28 cellular contexts compared by ENCODE assay signal in genomic region chr12:131701705-131702572, GRCh38.
"Had no signal": no experiment of that assay in that cellular context is flagged by ENCODE, and none has a peak within 500 bp of the region (broad histone marks: within the 10 kb centered on the region; RNA-seq: fewer than 3 reads in every experiment).

No MANE protein-coding gene starts in this region.

- ATAC-seq: activated CD8-positive, alpha-beta T cell treated with anti-CD3 and anti-CD28 coated beads, Interleukin-2, amount 10 ng/mL, durations not matched to agents 7 days and 5 days; activated naive CD8-positive, alpha-beta T cell treated with anti-CD3 and anti-CD28 coated beads, Interleukin-2, amount 50 U/mL, for 24 hours; foreskin keratinocyte; heart left ventricle; natural killer cell; stimulated activated effector memory CD8-positive, alpha-beta T cell treated with anti-CD3 and anti-CD28 coated beads, Interleukin-12 subunit alpha, Interleukin-12 subunit beta, amount 100 ng/mL, for 72 hours had no signal

- H3K4me3 ChIP-seq: breast epithelium, esophagus muscularis mucosa, heart left ventricle, left ventricle myocardium inferior, lung, neural progenitor cell, ovary, prostate gland, sigmoid colon, suprapubic skin, tibial artery had no signal

- H3K27ac Mint-ChIP-seq: activated B cell treated with CpG ODN at 0.5 μM for 24 hours; activated CD8-positive, alpha-beta T cell treated with anti-CD3 and anti-CD28 coated beads, Interleukin-2, amount 10 ng/mL, durations not matched to agents 7 days and 5 days; activated naive CD4-positive, alpha-beta T cell treated with anti-CD3 and anti-CD28 coated beads, Interleukin-2, amount 50 U/mL, for 24 hours; activated naive CD8-positive, alpha-beta T cell treated with anti-CD3 and anti-CD28 coated beads, Interleukin-2, amount 50 U/mL, for 24 hours; activated T-cell treated with anti-CD3 and anti-CD28 coated beads, Interleukin-2, amount 50 U/mL, for 24 hours; natural killer cell; neural progenitor cell; stimulated activated effector memory CD8-positive, alpha-beta T cell treated with anti-CD3 and anti-CD28 coated beads, Interleukin-12 subunit alpha, Interleukin-12 subunit beta, amount 100 ng/mL, for 72 hours had no signal

- H3K36me3 Mint-ChIP-seq: activated naive CD4-positive, alpha-beta T cell treated with anti-CD3 and anti-CD28 coated beads, Interleukin-2, amount 50 U/mL, for 24 hours; neural progenitor cell; stimulated activated effector memory CD8-positive, alpha-beta T cell treated with anti-CD3 and anti-CD28 coated beads, Interleukin-12 subunit alpha, Interleukin-12 subunit beta, amount 100 ng/mL, for 72 hours had no signal

- H3K4me3 Mint-ChIP-seq: activated B cell treated with CpG ODN at 0.5 μM for 24 hours; activated CD8-positive, alpha-beta T cell treated with anti-CD3 and anti-CD28 coated beads, Interleukin-2, amount 10 ng/mL, durations not matched to agents 7 days and 5 days; activated naive CD4-positive, alpha-beta T cell treated with anti-CD3 and anti-CD28 coated beads, Interleukin-2, amount 50 U/mL, for 24 hours; activated naive CD8-positive, alpha-beta T cell treated with anti-CD3 and anti-CD28 coated beads, Interleukin-2, amount 50 U/mL, for 24 hours; activated T-cell treated with anti-CD3 and anti-CD28 coated beads, Interleukin-2, amount 50 U/mL, for 24 hours; natural killer cell; neural progenitor cell; stimulated activated effector memory CD8-positive, alpha-beta T cell treated with anti-CD3 and anti-CD28 coated beads, Interleukin-12 subunit alpha, Interleukin-12 subunit beta, amount 100 ng/mL, for 72 hours had no signal

- H3K27ac ChIP-seq: breast epithelium, esophagus muscularis mucosa, foreskin keratinocyte, heart left ventricle, left ventricle myocardium inferior, neural progenitor cell, ovary, prostate gland, sigmoid colon, suprapubic skin, tibial artery had no signal

- H3K36me3 ChIP-seq: breast epithelium, esophagus muscularis mucosa, heart left ventricle, left ventricle myocardium inferior, neural progenitor cell, ovary, prostate gland, sigmoid colon, suprapubic skin, tibial artery had no signal

- H3K27me3 Mint-ChIP-seq: activated B cell treated with CpG ODN at 0.5 μM for 24 hours; activated naive CD4-positive, alpha-beta T cell treated with anti-CD3 and anti-CD28 coated beads, Interleukin-2, amount 50 U/mL, for 24 hours had no signal

- DNase-seq: activated B cell treated with CpG ODN at 0.5 μM for 24 hours; activated CD8-positive, alpha-beta T cell treated with anti-CD3 and anti-CD28 coated beads, Interleukin-2, amount 10 ng/mL, durations not matched to agents 7 days and 5 days; activated naive CD8-positive, alpha-beta T cell treated with anti-CD3 and anti-CD28 coated beads, Interleukin-2, amount 50 U/mL, for 24 hours; activated T-cell treated with anti-CD3 and anti-CD28 coated beads, Interleukin-2, amount 50 U/mL, for 24 hours; amygdala; central memory CD4-positive, alpha-beta T cell; foreskin keratinocyte; heart left ventricle; hypothalamus; kidney glomerular epithelial cell; left ventricle myocardium inferior; mesendoderm; natural killer cell; ovary; retina; sigmoid colon; small intestine; stimulated activated CD4-positive, alpha-beta T cell treated with anti-CD3 and anti-CD28 coated beads, Interleukin-4, amount 100 ng/mL, for 24 hours; T-helper 2 cell; tibial artery had no signal

- H3K4me2 ChIP-seq: neural progenitor cell had no signal

- H2AFZ ChIP-seq: neural progenitor cell had no signal

- FAIRE-seq: small intestine had no signal

- H3K9me3 ChIP-seq: prostate gland had no signal

- H3K4me1 Mint-ChIP-seq: activated B cell treated with CpG ODN at 0.5 μM for 24 hours; activated naive CD4-positive, alpha-beta T cell treated with anti-CD3 and anti-CD28 coated beads, Interleukin-2, amount 50 U/mL, for 24 hours; activated naive CD8-positive, alpha-beta T cell treated with anti-CD3 and anti-CD28 coated beads, Interleukin-2, amount 50 U/mL, for 24 hours; natural killer cell; neural progenitor cell had no signal

- H3K4me1 ChIP-seq: breast epithelium, esophagus muscularis mucosa, foreskin keratinocyte, heart left ventricle, left ventricle myocardium inferior, neural progenitor cell, prostate gland, sigmoid colon, suprapubic skin, tibial artery had no signal

- H3K9ac ChIP-seq: neural progenitor cell had no signal

- H3K27me3 ChIP-seq: foreskin keratinocyte, neural progenitor cell, ovary, sigmoid colon, tibial artery had no signal
